Comparison of ENCODE assay signal across 20 cellular contexts in genomic region chr1:157774412-157774811, GRCh38. TPM values are rescaled to one million over a fixed set of nuclear protein-coding genes. Genes with fewer than 3 reads are reported as not detected.
"Had no signal": no experiment of that assay in that cellular context is flagged by ENCODE, and none has a peak within 500 bp of the region (broad histone marks: within the 10 kb centered on the region; RNA-seq: fewer than 3 reads in every experiment).

No MANE protein-coding gene starts in this region.

- H3K27ac Mint-ChIP-seq: activated CD4-positive, alpha-beta memory T cell treated with anti-CD3 and anti-CD28 coated beads for 36 hours; activated naive CD4-positive, alpha-beta T cell treated with anti-CD3 and anti-CD28 coated beads, Interleukin-2, amount 50 U/mL, for 72 hours; dendritic cell treated with granulocyte-macrophage colony-stimulating factor and Interleukin-4, amounts not matched to agents 40 ng/mL and 50 ng/mL, for 4 days; nephron progenitor cell had no signal

- H3K9me3 Mint-ChIP-seq: activated CD4-positive, alpha-beta memory T cell treated with anti-CD3 and anti-CD28 coated beads for 36 hours; activated naive CD4-positive, alpha-beta T cell treated with anti-CD3 and anti-CD28 coated beads, Interleukin-2, amount 50 U/mL, for 72 hours; activated T-cell treated with anti-CD3 and anti-CD28 coated beads, Interleukin-2, amount 50 U/mL, for 4 hours; central memory CD8-positive, alpha-beta T cell; dendritic cell treated with granulocyte-macrophage colony-stimulating factor and Interleukin-4, amounts not matched to agents 40 ng/mL and 50 ng/mL, for 4 days; immature natural killer cell; nephron progenitor cell had no signal

- H3K27ac ChIP-seq: psoas muscle, right lobe of liver had no signal

- H3K4me1 Mint-ChIP-seq: nephron progenitor cell had no signal

- H3K4me3 ChIP-seq: psoas muscle, right lobe of liver had no signal

- H3K27me3 Mint-ChIP-seq: central memory CD8-positive, alpha-beta T cell had no signal

- H3K4me1 ChIP-seq: psoas muscle, right lobe of liver had no signal

- ATAC-seq: activated T-cell treated with anti-CD3 and anti-CD28 coated beads, Interleukin-2, amount 50 U/mL, for 4 hours; psoas muscle had no signal

- DNase-seq: activated CD4-positive, alpha-beta memory T cell treated with anti-CD3 and anti-CD28 coated beads for 36 hours; activated effector memory CD4-positive, alpha-beta T cell treated with anti-CD3 and anti-CD28 coated beads, Interleukin-2, amount 50 U/mL, for 16 hours; activated T-cell treated with anti-CD3 and anti-CD28 coated beads, Interleukin-2, amount 50 U/mL, for 4 hours; amygdala; nephron progenitor cell; psoas muscle; right lobe of liver; stimulated activated CD4-positive, alpha-beta T cell treated with anti-CD3 and anti-CD28 coated beads, Interleukin-2, amount 100 ng/mL, for 24 hours; stimulated activated naive CD4-positive, alpha-beta T cell; substantia nigra; trophoblast cell had no signal

- H3K36me3 ChIP-seq: right lobe of liver had no signal

- H3K27me3 ChIP-seq: right lobe of liver had no signal

- H3K9me3 ChIP-seq: psoas muscle, right lobe of liver had no signal

- H3K4me3 Mint-ChIP-seq: activated CD4-positive, alpha-beta memory T cell treated with anti-CD3 and anti-CD28 coated beads for 36 hours; activated T-cell treated with anti-CD3 and anti-CD28 coated beads, Interleukin-2, amount 50 U/mL, for 4 hours; brain; dendritic cell treated with granulocyte-macrophage colony-stimulating factor and Interleukin-4, amounts not matched to agents 40 ng/mL and 50 ng/mL, for 4 days; nephron progenitor cell had no signal

RNA-seq across cellular contexts. Expression of gene FCRL2, which starts 2.5 kb away (rescaled TPM):
- total RNA-seq: activated CD4-positive, alpha-beta memory T cell treated with anti-CD3 and anti-CD28 coated beads for 36 hours; activated naive CD4-positive, alpha-beta T cell treated with anti-CD3 and anti-CD28 coated beads, Interleukin-2, amount 50 U/mL, for 72 hours; epithelial cell of proximal tubule; glomerular endothelial cell; lung microvascular endothelial cell; osteoblast had no signal
- polyA plus RNA-seq: immature natural killer cell had no signal

RNA-seq across cellular contexts. Expression of gene FCRL1, which starts 45.5 kb away (rescaled TPM):
- total RNA-seq: activated CD4-positive, alpha-beta memory T cell treated with anti-CD3 and anti-CD28 coated beads for 36 hours; activated naive CD4-positive, alpha-beta T cell treated with anti-CD3 and anti-CD28 coated beads, Interleukin-2, amount 50 U/mL, for 72 hours; epithelial cell of proximal tubule; glomerular endothelial cell; lung microvascular endothelial cell; osteoblast had no signal
